In the genomic region with DNA sequence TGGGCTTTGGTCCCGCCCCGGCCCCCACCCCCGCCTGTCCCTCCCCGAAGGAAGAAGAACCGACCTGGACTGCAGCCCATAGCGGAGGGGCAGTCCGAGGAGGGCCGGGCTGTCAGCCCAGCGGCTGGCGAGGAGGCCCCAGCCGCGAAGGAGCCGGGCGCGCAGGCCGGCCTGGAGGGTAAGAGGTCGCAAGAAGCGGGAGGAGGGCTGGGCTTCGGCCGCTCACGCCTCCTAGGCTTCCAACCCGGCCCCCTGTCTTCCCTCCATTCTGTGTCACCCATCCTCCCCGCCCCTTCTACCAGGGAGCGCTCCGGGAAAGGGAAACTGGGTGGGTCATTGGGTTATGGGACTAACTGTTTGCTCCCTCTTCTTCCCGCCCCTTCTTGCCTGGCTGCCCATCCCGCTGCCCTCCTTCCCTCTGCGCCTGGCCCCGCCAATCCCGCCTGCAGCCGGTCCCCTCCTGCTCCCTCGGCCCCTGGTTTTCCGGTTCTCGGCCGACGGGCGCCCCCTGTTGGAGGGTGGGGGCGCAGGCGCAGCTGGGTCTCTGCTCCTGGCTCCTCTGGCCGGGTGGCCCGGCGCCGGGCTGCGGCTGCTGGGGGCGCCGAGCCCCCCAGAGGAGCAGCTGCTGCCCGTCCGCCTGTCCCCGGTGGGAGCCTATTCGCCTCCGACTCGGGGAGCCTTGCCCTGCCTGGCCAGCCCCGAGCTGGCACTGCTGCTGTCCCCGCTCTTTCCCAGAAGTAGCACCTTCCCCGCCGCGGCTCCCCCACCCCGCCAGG, we compare ENCODE assay signal across 8 cellular contexts. TPM values are rescaled to one million over a fixed set of nuclear protein-coding genes. Genes with fewer than 3 reads are reported as not detected.
DNase-seq lines count a peak whose midpoint lies in the region; ATAC-seq and TF ChIP-seq lines count a peak whose summit lies in the region.

No MANE protein-coding gene starts in this region.

- H3K9me3 Mint-ChIP-seq in activated CD4-positive, alpha-beta T cell treated with anti-CD3 and anti-CD28 coated beads, Interleukin-2, amount 10 ng/mL, durations not matched to agents 24 days and 14 days = no peaks in the 10 kb centered on the region

- H3K4me3 Mint-ChIP-seq in activated CD4-positive, alpha-beta T cell treated with anti-CD3 and anti-CD28 coated beads, Interleukin-2, amount 10 ng/mL, durations not matched to agents 24 days and 14 days = peak overlapping the region; percentile 91

- POLR2A ChIA-PET in A673 (lab: Charles Lee; ENCODE audit: low non-redundant PET) = no interaction called here

- peak overlapping the region; percentile 86 to 93 for H3K9ac ChIP-seq in colonic mucosa (ENCODE audit: low read depth in 2 of 2, low read length in 2 of 2)

- peaks cover 24% of the 10 kb centered on the region for H3K36me3 ChIP-seq in A673 (ENCODE audit: insufficient read depth, low read length, poor library complexity, severe bottlenecking)
- no peaks in the 10 kb centered on the region for H3K36me3 ChIP-seq in colonic mucosa

- H3K27me3 ChIP-seq in A673 (replicated peaks; ENCODE audit: insufficient read depth, low read depth, low read length, poor library complexity) = no peaks in the 10 kb centered on the region
- H3K27me3 ChIP-seq in colonic mucosa = no peaks in the 10 kb centered on the region

- CTCF ChIA-PET in A673 (lab: Charles Lee) = interaction anchor here (0.5 to 2.7 kb wide), 10 partner anchors 15 to 1424 kb away, joined by 3 to 28 read pairs (median 4); partner anchors contain the start of genes CLK2, FDPS and SCAMP3

- peak overlapping the region; percentile 58 for H3K27ac Mint-ChIP-seq in activated CD4-positive, alpha-beta T cell treated with anti-CD3 and anti-CD28 coated beads, Interleukin-2, amount 10 ng/mL, durations not matched to agents 24 days and 14 days

- H3K27ac ChIP-seq in A673 (ENCODE audit: low read depth, low read length, poor library complexity, severe bottlenecking) (peak overlapping the region; percentile 78), colonic mucosa (peak overlapping the region; percentile 96)

- H3K36me3 Mint-ChIP-seq in activated CD4-positive, alpha-beta T cell treated with anti-CD3 and anti-CD28 coated beads, Interleukin-2, amount 10 ng/mL, durations not matched to agents 24 days and 14 days (ENCODE audit: low read depth) = peaks cover 26% of the 10 kb centered on the region

- peak; percentile 91 for TF ChIP-seq CTCF in A673 (conservative IDR thresholded peaks at IDR 0.05; ENCODE audit: low read depth, low read length)
- TF ChIP-seq CTCF in colonic mucosa (IDR thresholded peaks at IDR 0.05) = peak; percentile 97

- TF ChIP-seq POLR2A in GM18526 (IDR thresholded peaks at IDR 0.05; ENCODE audit: extremely low read depth, insufficient read length) = peak; percentile 24

- ATAC-seq in HG03439 (IDR thresholded peaks at IDR 0.05; ENCODE audit: unreplicated experiment) = peak; percentile 44
- ATAC-seq in left colon = peak; percentile 40

- BruUV-seq in A673 (replicated peaks; lab: Mats Ljungman, UMichigan) = no TSS peak

- H3K4me1 Mint-ChIP-seq in activated CD4-positive, alpha-beta T cell treated with anti-CD3 and anti-CD28 coated beads, Interleukin-2, amount 10 ng/mL, durations not matched to agents 24 days and 14 days = peaks cover 36% of the 10 kb centered on the region

- H3K4me1 ChIP-seq in A673 (ENCODE audit: insufficient read depth, low read length, poor library complexity, severe bottlenecking) (peaks cover 27% of the 10 kb centered on the region), colonic mucosa (peaks cover 20% of the 10 kb centered on the region)

- intact Hi-C loops in A673 (cut with micrococcal nuclease; ENCODE audit: unreplicated experiment) (loop anchor here (2.0 to 10.0 kb wide), 5 partner anchors 46 to 272 kb away; partner anchors contain the start of genes ASH1L, HCN3, KRTCAP2 and MTX1), colonic mucosa (cut with DNase I) (loop anchor here (5.0 kb wide), 2 partner anchors 46 to 71 kb away; partner anchors contain the start of gene HCN3), left colon (cut with DNase I, micrococcal nuclease) (loop anchor here (1.0 to 10.0 kb wide), 2 partner anchors 58 to 68 kb away; partner anchors contain the start of genes ENTREP3 (in 1 of the 2) and SCAMP3 (in 1 of the 2))
- intact Hi-C loops in activated CD4-positive, alpha-beta T cell treated with anti-CD3 and anti-CD28 coated beads, Interleukin-2, amount 10 ng/mL, durations not matched to agents 24 days and 14 days (cut with micrococcal nuclease) = loop anchor here (1.0 to 10.0 kb wide), 10 partner anchors 15 to 424 kb away; partner anchors contain the start of genes CKS1B, ENTREP3, FDPS and HCN3

- DNase-seq in A673 (ENCODE audit: low spot score) = peak; percentile 89
- DNase-seq in NCI-H510A treated with DMSO at 0.1 percent for 48 hours (lab: John Stamatoyannopoulos, UW) = peak; percentile 94
- DNase-seq in activated CD4-positive, alpha-beta T cell treated with anti-CD3 and anti-CD28 coated beads, Interleukin-2, amount 10 ng/mL, durations not matched to agents 24 days and 14 days = peak; percentile 97
- peak; percentile 93 for DNase-seq in colonic mucosa
- DNase-seq in left colon = peak; percentile 89 to 95
- DNase-seq in stimulated activated CD4-positive, alpha-beta T cell treated with anti-CD3 and anti-CD28 coated beads, Interleukin-1b, Interleukin-23, amount 100 ng/mL, for 1 hour (ENCODE audit: low read depth in 2 of 2) = peak; percentile 72 to 88

- H3K27me3 Mint-ChIP-seq in activated CD4-positive, alpha-beta T cell treated with anti-CD3 and anti-CD28 coated beads, Interleukin-2, amount 10 ng/mL, durations not matched to agents 24 days and 14 days = no peaks in the 10 kb centered on the region

- H3K4me3 ChIP-seq in A673 (ENCODE audit: low read depth, low read length, poor library complexity, severe bottlenecking) = peak overlapping the region; percentile 68
- H3K4me3 ChIP-seq in colonic mucosa = peak overlapping the region; percentile 83

- H3K9me3 ChIP-seq in A673 (ENCODE audit: low read depth, low read length, poor library complexity, severe bottlenecking) = no peaks in the 10 kb centered on the region
- H3K9me3 ChIP-seq in colonic mucosa = no peaks in the 10 kb centered on the region

RNA-seq across cellular contexts. Expression of gene RUSC1, which starts 2.4 kb away (rescaled TPM):
- total RNA-seq in A673 (2021) (42.2 and 43.9 TPM in 2 replicates), colonic mucosa (100 to 1,000 TPM in 1 of 2 donors, 10 to 100 TPM in 1; 68.4 to 113 TPM), left colon (10 to 100 TPM; 73.2 to 78.8 TPM)
- 29.9 and 30.1 TPM in 2 replicates for total RNA-seq in activated CD4-positive, alpha-beta T cell treated with anti-CD3 and anti-CD28 coated beads, Interleukin-2, amount 10 ng/mL, durations not matched to agents 24 days and 14 days

RNA-seq across cellular contexts. Expression of gene FDPS, which starts 14.5 kb away (rescaled TPM):
- total RNA-seq in A673 (2021) (449 and 481 TPM in 2 replicates), colonic mucosa (100 to 1,000 TPM; 300 to 501 TPM), left colon (100 to 1,000 TPM; 192 to 375 TPM)
- total RNA-seq in activated CD4-positive, alpha-beta T cell treated with anti-CD3 and anti-CD28 coated beads, Interleukin-2, amount 10 ng/mL, durations not matched to agents 24 days and 14 days = 321 and 324 TPM in 2 replicates

RNA-seq across cellular contexts. Expression of gene PKLR, which starts 21.9 kb away (rescaled TPM):
- total RNA-seq in A673 (2021) = not detected in 2 replicates
- total RNA-seq in activated CD4-positive, alpha-beta T cell treated with anti-CD3 and anti-CD28 coated beads, Interleukin-2, amount 10 ng/mL, durations not matched to agents 24 days and 14 days = 0.09 TPM in 1 of 2 replicates, not detected in the other
- 1 to 10 TPM; 1.6 to 2.9 TPM for total RNA-seq in colonic mucosa
- total RNA-seq in left colon = 1 to 10 TPM; 1.0 to 1.9 TPM

RNA-seq across cellular contexts. Expression of gene HCN3, which starts 45.9 kb away (rescaled TPM):
- total RNA-seq in A673 (2021) (11.3 and 12.2 TPM in 2 replicates), colonic mucosa (10 to 100 TPM; 12.4 to 12.8 TPM), left colon (10 to 100 TPM; 11.2 to 21.5 TPM)
- 3.2 and 3.8 TPM in 2 replicates for total RNA-seq in activated CD4-positive, alpha-beta T cell treated with anti-CD3 and anti-CD28 coated beads, Interleukin-2, amount 10 ng/mL, durations not matched to agents 24 days and 14 days

RNA-seq across cellular contexts. Expression of gene CLK2, which starts 49.8 kb away (rescaled TPM):
- total RNA-seq in A673 (2021) (70.2 and 79.1 TPM in 2 replicates), colonic mucosa (10 to 100 TPM; 31.7 to 66.4 TPM), left colon (10 to 100 TPM; 34.3 to 41.0 TPM)
- total RNA-seq in activated CD4-positive, alpha-beta T cell treated with anti-CD3 and anti-CD28 coated beads, Interleukin-2, amount 10 ng/mL, durations not matched to agents 24 days and 14 days = 86.2 and 90.6 TPM in 2 replicates

Comparison
In these comparisons a context has a peak if more than half of its experiments do, and no peak if none do; other contexts are left out.
1. Peak in every context shown above with its lines: DNase-seq, ATAC-seq, H3K4me3 ChIP-seq and H3K27ac ChIP-seq.